ENCODE assay signal across 18 cellular contexts in genomic region chr20:35563834-35564233, GRCh38. TPM values are rescaled to one million over a fixed set of nuclear protein-coding genes. Genes with fewer than 3 reads are reported as not detected.
DNase-seq lines count a peak whose midpoint lies in the region; ATAC-seq and TF ChIP-seq lines count a peak whose summit lies in the region.
"Had no signal": no experiment of that assay in that cellular context is flagged by ENCODE, and none has a peak within 500 bp of the region (broad histone marks: within the 10 kb centered on the region; RNA-seq: fewer than 3 reads in every experiment).

No MANE protein-coding gene starts in this region.

- peak overlapping the region in 1 of 7 donors; percentile 37 for H3K27ac Mint-ChIP-seq in CD14-positive monocyte
- H3K27ac Mint-ChIP-seq in CD8-positive, alpha-beta T cell: no peak overlapping the region
- H3K27ac Mint-ChIP-seq: CD4-positive, alpha-beta T cell; HFFc6 had no signal

- H3K36me3 Mint-ChIP-seq in CD14-positive monocyte: no peaks in the 10 kb centered on the region
- peaks cover 3% of the 10 kb centered on the region for H3K36me3 Mint-ChIP-seq in CD8-positive, alpha-beta T cell

- no peaks in the 10 kb centered on the region for H3K36me3 ChIP-seq in CD8-positive, alpha-beta T cell (ENCODE audit: insufficient read depth, low read length)
- H3K36me3 ChIP-seq: BE2C had no signal

- no peaks in the 10 kb centered on the region for H3K4me1 ChIP-seq in CD8-positive, alpha-beta T cell (ENCODE audit: insufficient read depth, low read length)
- H3K4me1 ChIP-seq: BE2C had no signal

- DNase-seq in CD14-positive monocyte (ENCODE audit: low spot score): peak; percentile 30
- DNase-seq in NCI-H69 (lab: John Stamatoyannopoulos, UW): peak; percentile 25
- peak; percentile 7 for DNase-seq in epidermal melanocyte (ENCODE audit: insufficient read length, low spot score)
- DNase-seq in posterior vena cava (ENCODE audit: low spot score): peak; percentile 77
- DNase-seq in AG08396 (ENCODE audit: low spot score): no peak
- no peak for DNase-seq in CD8-positive, alpha-beta T cell
- DNase-seq: BE2C; C1 segment of cervical spinal cord; CD4-positive, alpha-beta T cell; DMS79 treated with DMSO at 0.1 percent for 48 hours; GF-D8; GOT3; H7; HFFc6 had no signal

- ATAC-seq in HG02588 (IDR thresholded peaks at IDR 0.05; ENCODE audit: unreplicated experiment) (no peak), GM19455 (IDR thresholded peaks at IDR 0.05; ENCODE audit: unreplicated experiment) (no peak)
- ATAC-seq in CD8-positive, alpha-beta T cell: no peak
- ATAC-seq: HCT116 had no signal

- H3K4me3 ChIP-seq in CD8-positive, alpha-beta T cell (ENCODE audit: low read depth, low read length): no peak overlapping the region

- intact Hi-C loops in CD14-positive monocyte (cut with micrococcal nuclease): no loop called here
- intact Hi-C loops in posterior vena cava (cut with DNase I): no loop called here
- intact Hi-C loops in CD8-positive, alpha-beta T cell (cut with DNase I, micrococcal nuclease): no loop called here

- H3K4me3 Mint-ChIP-seq in CD14-positive monocyte: no peak overlapping the region
- H3K4me3 Mint-ChIP-seq in CD8-positive, alpha-beta T cell: no peak overlapping the region
- H3K4me3 Mint-ChIP-seq: CD4-positive, alpha-beta T cell; HFFc6 had no signal

- no peaks in the 10 kb centered on the region for H3K9me3 ChIP-seq in CD8-positive, alpha-beta T cell (ENCODE audit: low read length)
- H3K9me3 ChIP-seq: BE2C had no signal

- no peaks in the 10 kb centered on the region for H3K9me3 Mint-ChIP-seq in CD14-positive monocyte
- H3K9me3 Mint-ChIP-seq in CD8-positive, alpha-beta T cell: no peaks in the 10 kb centered on the region
- H3K9me3 Mint-ChIP-seq: CD4-positive, alpha-beta T cell; HFFc6 had no signal

- POLR2A ChIA-PET in CD8-positive, alpha-beta T cell (lab: Charles Lee): no interaction called here

- no peak overlapping the region for H3K27ac ChIP-seq in CD8-positive, alpha-beta T cell (ENCODE audit: low read depth, low read length)

- no peaks in the 10 kb centered on the region for H3K4me1 Mint-ChIP-seq in CD14-positive monocyte
- H3K4me1 Mint-ChIP-seq in CD8-positive, alpha-beta T cell (ENCODE audit: low read depth): no peaks in the 10 kb centered on the region

- H3K27me3 ChIP-seq in CD8-positive, alpha-beta T cell (ENCODE audit: insufficient read depth, low read length): no peaks in the 10 kb centered on the region
- H3K27me3 ChIP-seq: BE2C had no signal

- CTCF ChIA-PET in CD8-positive, alpha-beta T cell (lab: Charles Lee): interaction anchor here (0.7 kb wide), 1 partner anchor 1153 kb away, joined by 5 read pairs; no protein-coding TSS in a partner anchor

- H3K27me3 Mint-ChIP-seq in CD14-positive monocyte (ENCODE audit: low read depth in 3 of 3): peaks cover 6 to 13% (median 7%) of the 10 kb centered on the region in 3 donors
- peaks cover 5% of the 10 kb centered on the region for H3K27me3 Mint-ChIP-seq in CD8-positive, alpha-beta T cell (ENCODE audit: low read depth)
- H3K27me3 Mint-ChIP-seq: CD4-positive, alpha-beta T cell had no signal

- TF ChIP-seq CTCF in CD14-positive monocyte (IDR thresholded peaks at IDR 0.05): no peak
- TF ChIP-seq CTCF in CD8-positive, alpha-beta T cell (IDR thresholded peaks at IDR 0.05): no peak

RNA-seq across cellular contexts. Expression of gene ERGIC3, which starts 22.0 kb away (rescaled TPM):
- polyA plus RNA-seq in CD14-positive monocyte: 100 to 1,000 TPM; 128 to 130 TPM
- 100 to 1,000 TPM; 117 to 154 TPM for total RNA-seq in posterior vena cava
- total RNA-seq in CD8-positive, alpha-beta T cell: 100 to 1,000 TPM; 149 TPM

RNA-seq across cellular contexts. Expression of gene C20orf173, which starts 34.4 kb away (rescaled TPM):
- polyA plus RNA-seq in CD14-positive monocyte: not detected
- total RNA-seq in posterior vena cava: not detected
- total RNA-seq in CD8-positive, alpha-beta T cell: not detected
- total RNA-seq: A172; CD4-positive, alpha-beta T cell; H7; HFFc6 had no signal

RNA-seq across cellular contexts. Expression of gene SPAG4, which starts 51.8 kb away (rescaled TPM):
- polyA plus RNA-seq in CD14-positive monocyte: under 1 TPM in 1 of 2 donors, not detected in 1; 0.12 TPM
- 1 to 10 TPM; 2.1 to 2.8 TPM for total RNA-seq in posterior vena cava
- 10 to 100 TPM; 18.9 to 19.7 TPM for total RNA-seq in CD8-positive, alpha-beta T cell

Comparison
In these comparisons a context has a peak if more than half of its experiments do, and no peak if none do; other contexts are left out.
1. DNase-seq: peak in CD14-positive monocyte (single experiment), NCI-H69 (single experiment), epidermal melanocyte (single experiment) and posterior vena cava (single experiment); none in AG08396 (single experiment) and CD8-positive, alpha-beta T cell (0 of 7).
2. RNA of gene SPAG4, which starts 51.8 kb away (total RNA-seq): 18.9 to 19.7 TPM in CD8-positive, alpha-beta T cell; 2.1 to 2.8 TPM in posterior vena cava; every median in the first group is over 4 times any median in the second.